Comparison of ENCODE assay signal across 8 cellular contexts in the genomic region with DNA sequence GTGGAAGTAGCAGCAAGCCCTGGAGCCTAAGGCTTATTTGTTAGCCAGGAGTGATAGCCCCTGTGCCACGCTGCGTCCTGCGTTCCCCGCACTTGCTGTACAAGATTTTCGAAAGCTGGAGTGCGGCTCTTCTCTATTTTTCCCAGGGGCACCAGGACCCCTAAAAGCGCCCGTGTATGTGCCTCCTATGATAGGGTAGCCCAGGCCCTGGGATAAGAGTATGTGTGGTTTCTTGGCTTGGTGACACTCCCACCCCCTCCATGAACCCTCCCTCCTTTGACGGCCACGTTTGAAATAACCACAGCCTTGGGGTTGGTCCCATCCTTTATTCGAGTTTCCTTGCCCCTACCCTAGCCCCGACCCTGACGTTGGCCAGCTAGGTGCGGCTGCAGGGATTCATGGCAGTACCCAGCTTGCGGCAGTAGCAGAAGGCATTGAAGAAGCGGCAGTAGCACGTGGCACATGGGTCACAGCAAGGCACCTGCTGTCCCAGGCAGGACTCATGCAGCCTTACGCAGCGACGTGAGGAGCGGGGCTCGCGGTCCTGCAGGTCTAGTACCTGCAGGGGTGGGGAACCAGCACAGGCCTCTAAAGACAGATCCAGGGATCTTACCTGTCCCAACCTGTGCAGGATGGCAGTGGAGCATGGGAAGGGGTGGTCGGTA. TPM values are rescaled to one million over a fixed set of nuclear protein-coding genes. Genes with fewer than 3 reads are reported as not detected.
DNase-seq lines count a peak whose midpoint lies in the region; ATAC-seq and TF ChIP-seq lines count a peak whose summit lies in the region.

No MANE protein-coding gene starts in this region.

- no peak for ATAC-seq in naive thymus-derived CD4-positive, alpha-beta T cell
- no peak for ATAC-seq in HG02885 (IDR thresholded peaks at IDR 0.05; ENCODE audit: poor library complexity, unreplicated experiment)

- no TSS peak for BruUV-seq in A673 (replicated peaks; lab: Mats Ljungman, UMichigan)

- no peaks in the 10 kb centered on the region for H3K27me3 Mint-ChIP-seq in naive thymus-derived CD4-positive, alpha-beta T cell

- H3F3A ChIP-seq in Loucy (ENCODE audit: low read depth): no peaks in the 10 kb centered on the region

- H3K27ac Mint-ChIP-seq in naive thymus-derived CD4-positive, alpha-beta T cell: peak overlapping the region; percentile 95 to 99 (median 98)

- H3K27ac ChIP-seq in A673 (ENCODE audit: low read depth, low read length, poor library complexity, severe bottlenecking) (peak overlapping the region; percentile 81), cingulate gyrus (ENCODE audit: low read depth, low read length) (peak overlapping the region; percentile 75)
- H3K27ac ChIP-seq in naive thymus-derived CD4-positive, alpha-beta T cell (ENCODE audit: low read depth, low read length): peak overlapping the region; percentile 99

- H3K4me1 ChIP-seq in A673 (ENCODE audit: insufficient read depth, low read length, poor library complexity, severe bottlenecking) (no peaks in the 10 kb centered on the region), Loucy (ENCODE audit: insufficient read depth, low read length, poor library complexity, severe bottlenecking) (peaks cover 22% of the 10 kb centered on the region)
- H3K4me1 ChIP-seq in naive thymus-derived CD4-positive, alpha-beta T cell (ENCODE audit: control insufficient read depth in 2 of 2, insufficient read depth in 2 of 2, low read length in 2 of 2): peaks cover 15 to 25% of the 10 kb centered on the region in 2 donors

- H3K79me2 ChIP-seq in Loucy (ENCODE audit: insufficient read depth, low read length): peaks cover 49% of the 10 kb centered on the region

- H3K27me3 ChIP-seq in A673 (replicated peaks; ENCODE audit: insufficient read depth, low read depth, low read length, poor library complexity) (no peaks in the 10 kb centered on the region), Loucy (ENCODE audit: insufficient read depth, low read length, poor library complexity, severe bottlenecking) (no peaks in the 10 kb centered on the region)
- H3K27me3 ChIP-seq in naive thymus-derived CD4-positive, alpha-beta T cell (ENCODE audit: control insufficient read depth in 2 of 2, insufficient read depth in 2 of 2, low read length in 2 of 2): no peaks in the 10 kb centered on the region

- H3K9me3 ChIP-seq in A673 (ENCODE audit: low read depth, low read length, poor library complexity, severe bottlenecking): no peaks in the 10 kb centered on the region
- no peaks in the 10 kb centered on the region for H3K9me3 ChIP-seq in Loucy (ENCODE audit: insufficient read depth, low read depth, low read length)
- H3K9me3 ChIP-seq in naive thymus-derived CD4-positive, alpha-beta T cell (ENCODE audit: control insufficient read depth in 2 of 3, low read length in 3 of 3): no peaks in the 10 kb centered on the region

- peak overlapping the region; percentile 97 for H3K9ac ChIP-seq in Loucy (ENCODE audit: low read depth, low read length, poor library complexity, severe bottlenecking)

- peaks cover 20 to 50% (median 33%) of the 10 kb centered on the region in 7 donors for H3K4me1 Mint-ChIP-seq in naive thymus-derived CD4-positive, alpha-beta T cell

- peak overlapping the region; percentile 95 to 100 (median 99) for H3K4me3 Mint-ChIP-seq in naive thymus-derived CD4-positive, alpha-beta T cell

- peak overlapping the region; percentile 88 for H3K4me2 ChIP-seq in Loucy (ENCODE audit: low read depth, low read length, poor library complexity, severe bottlenecking)

- peak overlapping the region; percentile 95 for H3K4me3 ChIP-seq in A673 (ENCODE audit: low read depth, low read length, poor library complexity, severe bottlenecking)
- H3K4me3 ChIP-seq in Loucy (ENCODE audit: low read length, poor library complexity, severe bottlenecking): peak overlapping the region; percentile 92
- H3K4me3 ChIP-seq in naive thymus-derived CD4-positive, alpha-beta T cell (ENCODE audit: low read length): peak overlapping the region; percentile 92

- intact Hi-C loops in A673 (cut with micrococcal nuclease; ENCODE audit: unreplicated experiment): no loop called here
- intact Hi-C loops in naive thymus-derived CD4-positive, alpha-beta T cell (cut with micrococcal nuclease): loop anchor here in 1 of 2 donors (5.0 to 10.0 kb wide), 2 partner anchors 235 to 762 kb away; a partner anchor contains a TSS

- H3K9me2 ChIP-seq in Loucy (replicated peaks; ENCODE audit: low read depth, low read length): no peaks in the 10 kb centered on the region

- peak overlapping the region; percentile 81 for H2AFZ ChIP-seq in Loucy (ENCODE audit: low read length)

- no peaks in the 10 kb centered on the region for H3K9me3 Mint-ChIP-seq in naive thymus-derived CD4-positive, alpha-beta T cell

- peaks cover 3% of the 10 kb centered on the region for H4K20me1 ChIP-seq in Loucy (ENCODE audit: insufficient read depth, low read length, poor library complexity, severe bottlenecking)

- POLR2A ChIA-PET in A673 (lab: Charles Lee; ENCODE audit: low non-redundant PET): no interaction called here
- POLR2A ChIA-PET in naive thymus-derived CD4-positive, alpha-beta T cell (lab: Charles Lee): interaction anchor here (0.9 to 3.0 kb wide), 13 partner anchors 8 to 602 kb away, joined by 3 to 16 read pairs (median 6); a partner anchor contains a TSS

- DNase-seq in A673 (ENCODE audit: low spot score): no peak
- no peak for DNase-seq in naive thymus-derived CD4-positive, alpha-beta T cell
- no peak for DNase-seq in DMS153 (lab: John Stamatoyannopoulos, UW)
- DNase-seq in cerebellar cortex (ENCODE audit: low spot score): no peak
- no peak for DNase-seq in DMS53 (lab: John Stamatoyannopoulos, UW)

- TF ChIP-seq CTCF in A673 (conservative IDR thresholded peaks at IDR 0.05; ENCODE audit: low read depth, low read length): no peak
- no peak for TF ChIP-seq CTCF in Loucy (conservative IDR thresholded peaks at IDR 0.05; ENCODE audit: low read length)

- H3K36me3 ChIP-seq in A673 (ENCODE audit: insufficient read depth, low read length, poor library complexity, severe bottlenecking): no peaks in the 10 kb centered on the region
- no peaks in the 10 kb centered on the region for H3K36me3 ChIP-seq in Loucy (ENCODE audit: insufficient read depth, low read length)
- peaks cover 0 to 27% (median 9%) of the 10 kb centered on the region in 3 experiments for H3K36me3 ChIP-seq in naive thymus-derived CD4-positive, alpha-beta T cell (ENCODE audit: control insufficient read depth in 2 of 3, insufficient read depth in 3 of 3, low read length in 3 of 3)

- CTCF ChIA-PET in A673 (lab: Charles Lee): no interaction called here
- CTCF ChIA-PET in naive thymus-derived CD4-positive, alpha-beta T cell (lab: Charles Lee): interaction anchor here (1.1 to 9.7 kb wide), 7 partner anchors 11 to 185 kb away, joined by 4 to 70 read pairs (median 11); a partner anchor contains a TSS

- peaks cover 0 to 11% (median 3%) of the 10 kb centered on the region in 5 donors for H3K36me3 Mint-ChIP-seq in naive thymus-derived CD4-positive, alpha-beta T cell

RNA-seq across cellular contexts. Expression of a gene that starts 1.0 kb away (rescaled TPM):
- not detected in 2 replicates for total RNA-seq in A673 (2021)
- not detected for total RNA-seq in naive thymus-derived CD4-positive, alpha-beta T cell
- polyA plus RNA-seq in naive thymus-derived CD4-positive, alpha-beta T cell: not detected

RNA-seq across cellular contexts. Expression of a gene that starts 1.4 kb away (rescaled TPM):
- 56.5 and 63.9 TPM in 2 replicates for total RNA-seq in A673 (2021)
- total RNA-seq in naive thymus-derived CD4-positive, alpha-beta T cell: 100 to 1,000 TPM in 1 of 5 experiments, 10 to 100 TPM in 4; 35.8 to 104 (median 54.7) TPM
- polyA plus RNA-seq in naive thymus-derived CD4-positive, alpha-beta T cell: 100 to 1,000 TPM in 1 of 2 donors, 10 to 100 TPM in 1; 61.5 to 102 TPM

RNA-seq across cellular contexts. Expression of a gene that starts 46.2 kb away (rescaled TPM):
- 22.9 and 29.0 TPM in 2 replicates for total RNA-seq in A673 (2021)
- 100 to 1,000 TPM in 1 of 5 experiments, 10 to 100 TPM in 4; 39.7 to 103 (median 48.9) TPM for total RNA-seq in naive thymus-derived CD4-positive, alpha-beta T cell
- polyA plus RNA-seq in naive thymus-derived CD4-positive, alpha-beta T cell: 1 to 10 TPM; 2.5 to 5.0 TPM

RNA-seq across cellular contexts. Expression of a gene that starts 51.5 kb away (rescaled TPM):
- total RNA-seq in A673 (2021): 1.6 and 2.3 TPM in 2 replicates
- total RNA-seq in naive thymus-derived CD4-positive, alpha-beta T cell: under 1 TPM in 1 of 5 experiments, not detected in 4; 0.17 TPM
- not detected for polyA plus RNA-seq in naive thymus-derived CD4-positive, alpha-beta T cell
